13 cellular contexts compared by ENCODE assay signal in the genomic region with DNA sequence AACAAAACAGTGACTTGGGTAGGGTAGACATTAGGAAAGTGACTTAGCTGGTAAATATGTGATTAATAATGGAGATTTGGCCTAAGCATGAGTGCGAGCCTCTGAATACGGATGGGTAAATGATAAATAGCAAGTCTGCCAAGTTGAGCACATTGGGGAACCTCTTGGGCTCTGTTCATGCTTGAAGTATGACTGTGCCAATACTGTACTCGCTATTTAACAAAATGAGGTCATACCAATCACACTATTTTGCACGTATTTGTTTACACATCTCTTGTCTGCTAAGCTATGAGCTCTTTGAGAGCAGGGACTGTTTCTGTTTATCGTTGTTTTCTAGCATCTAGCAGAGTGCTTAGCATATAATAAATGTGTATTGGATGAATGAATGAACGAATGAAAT. TPM values are rescaled to one million over a fixed set of nuclear protein-coding genes. Genes with fewer than 3 reads are reported as not detected.
DNase-seq lines count a peak whose midpoint lies in the region; ATAC-seq and TF ChIP-seq lines count a peak whose summit lies in the region.
"Not testable (repeated sequence)": the region's sequence is repeated elsewhere in the genome, so short reads cannot be mapped to it uniquely, and the experiment has no call there.
"Had no signal": no experiment of that assay in that cellular context is flagged by ENCODE, and none has a peak within 500 bp of the region (broad histone marks: within the 10 kb centered on the region; RNA-seq: fewer than 3 reads in every experiment).

No MANE protein-coding gene starts in this region.

- not testable (repeated sequence) for H3K23ac ChIP-seq in IMR-90 (ENCODE audit: low read depth, low read length)

- not testable (repeated sequence) for H3K27me3 ChIP-seq in IMR-90 (ENCODE audit: control insufficient read depth, insufficient read depth, low read length); RWPE2 (ENCODE audit: insufficient read depth, poor library complexity, severe bottlenecking); foreskin keratinocyte; left lung; lower lobe of right lung (ENCODE audit: low read depth)

- ATAC-seq in IMR-90 (ENCODE audit: low read depth) = peak; percentile 68
- ATAC-seq in RWPE2 (ENCODE audit: low read depth) = peak; percentile 75
- ATAC-seq in esophagus mucosa = peak; percentile 77
- ATAC-seq in foreskin keratinocyte = peak; percentile 72
- peak; percentile 30 for ATAC-seq in left lung
- ATAC-seq in lower lobe of right lung = peak; percentile 29 to 86

- TF ChIP-seq POLR2A in IMR-90 (IDR thresholded peaks at IDR 0.05; ENCODE audit: low read depth, low read length) = not testable (repeated sequence)

- TF ChIP-seq RAD21 in IMR-90 (IDR thresholded peaks at IDR 0.05; ENCODE audit: low read length) = not testable (repeated sequence)

- H2BK5ac ChIP-seq in IMR-90 (ENCODE audit: low read depth, low read length, poor library complexity, severe bottlenecking) = not testable (repeated sequence)

- WGBS in IMR-90 (ENCODE audit: extremely low coverage in 2 of 2, insufficient read length in 1 of 2), 2 experiments = no CpG with 5 or more reads among the region's 6 CpGs

- in situ Hi-C loops in IMR-90 (cut with MboI; ENCODE audit: low sequenced_read_pairs) = not testable (repeated sequence)

- not testable (repeated sequence) for H3K4me1 ChIP-seq in IMR-90 (ENCODE audit: control insufficient read depth, insufficient read depth, low read length); RWPE2 (ENCODE audit: insufficient read depth, poor library complexity, severe bottlenecking); foreskin keratinocyte; left lung; lower lobe of right lung

- H2BK15ac ChIP-seq in IMR-90 (ENCODE audit: low read depth, low read length) = not testable (repeated sequence)

- H3K56ac ChIP-seq in IMR-90 (ENCODE audit: extremely low read depth, insufficient read depth, low read length) = not testable (repeated sequence)

- not testable (repeated sequence) for H3K9me3 ChIP-seq in IMR-90 (ENCODE audit: control insufficient read depth, insufficient read depth, low read length); RWPE2 (ENCODE audit: severe bottlenecking); left lung; lower lobe of right lung

- not testable (repeated sequence) for BruUV-seq in IMR-90 (replicated peaks; lab: Mats Ljungman, UMichigan)

- H3K79me1 ChIP-seq in IMR-90 (ENCODE audit: low read depth in 1 of 2, low read length in 2 of 2) = not testable (repeated sequence)

- not testable (repeated sequence) for H4K20me1 ChIP-seq in IMR-90 (ENCODE audit: insufficient read depth, low read length)

- intact Hi-C loops in IMR-90 (cut with micrococcal nuclease); left lung (cut with DNase I); lower lobe of right lung (cut with DNase I): not testable (repeated sequence)

- dilution Hi-C loops in IMR-90 (cut with HindIII; ENCODE audit: low sequenced_read_pairs, unreplicated experiment) = not testable (repeated sequence)

- not testable (repeated sequence) for H3K14ac ChIP-seq in IMR-90 (replicated peaks; ENCODE audit: low read depth, low read length)

- not testable (repeated sequence) for H2AK9ac ChIP-seq in IMR-90 (replicated peaks; ENCODE audit: low read depth, low read length, poor library complexity)

- H3K36me3 ChIP-seq in IMR-90 (ENCODE audit: control insufficient read depth, insufficient read depth, low read length); RWPE2 (ENCODE audit: low read depth); left lung; lower lobe of right lung: not testable (repeated sequence)

- not testable (repeated sequence) for H3K9me1 ChIP-seq in IMR-90 (ENCODE audit: insufficient read depth, low read length)

- TF ChIP-seq CTCF in IMR-90 (conservative IDR thresholded peaks at IDR 0.05; ENCODE audit: low read depth, low read length); RWPE2 (IDR thresholded peaks at IDR 0.05; ENCODE audit: poor library complexity, severe bottlenecking); foreskin keratinocyte (conservative IDR thresholded peaks at IDR 0.05); left lung (IDR thresholded peaks at IDR 0.05); lower lobe of right lung (IDR thresholded peaks at IDR 0.05): not testable (repeated sequence)

- H2BK120ac ChIP-seq in IMR-90 (ENCODE audit: low read depth, low read length) = not testable (repeated sequence)

- not testable (repeated sequence) for H2AK5ac ChIP-seq in IMR-90 (ENCODE audit: low read depth, low read length)

- H4K91ac ChIP-seq in IMR-90 (ENCODE audit: insufficient read depth, low read depth, low read length) = not testable (repeated sequence)

- H2AFZ ChIP-seq in IMR-90 (replicated peaks; ENCODE audit: low read length, poor library complexity) = not testable (repeated sequence)

- not testable (repeated sequence) for H3K18ac ChIP-seq in IMR-90 (ENCODE audit: low read depth, low read length)

- H4K8ac ChIP-seq in IMR-90 (ENCODE audit: low read depth in 2 of 2, low read length in 2 of 2) = not testable (repeated sequence)

- POLR2A ChIA-PET in IMR-90 (lab: Charles Lee; ENCODE audit: unreplicated experiment) = not testable (repeated sequence)

- H3K27ac ChIP-seq in IMR-90 (ENCODE audit: insufficient read depth, low read length); RWPE2 (ENCODE audit: poor library complexity, severe bottlenecking); foreskin keratinocyte; left lung; lower lobe of right lung: not testable (repeated sequence)

- not testable (repeated sequence) for H3K4ac ChIP-seq in IMR-90 (ENCODE audit: low read depth, low read length)

- CTCF ChIA-PET in IMR-90 (lab: Yijun Ruan, JAX) = not testable (repeated sequence)

- not testable (repeated sequence) for H4K5ac ChIP-seq in IMR-90 (ENCODE audit: low read depth, low read length)

- not testable (repeated sequence) for DNase-seq in IMR-90; RWPE2 (ENCODE audit: low spot score); foreskin keratinocyte; left lung; lower lobe of right lung

- H2BK20ac ChIP-seq in IMR-90 (ENCODE audit: low read depth, low read length) = not testable (repeated sequence)

- not testable (repeated sequence) for H3K9ac ChIP-seq in IMR-90 (ENCODE audit: low read depth, low read length)

- not testable (repeated sequence) for H3K4me3 ChIP-seq in IMR-90 (ENCODE audit: insufficient read depth, low read depth, low read length); RWPE2 (ENCODE audit: severe bottlenecking); left lung; lower lobe of right lung

- H3K4me2 ChIP-seq in IMR-90 (ENCODE audit: low read depth, low read length) = not testable (repeated sequence)

RNA-seq across cellular contexts. Expression of a gene that starts 24.2 kb away (rescaled TPM):
- total RNA-seq in IMR-90 (2012; rRNA removed) (0.72 and 0.83 TPM in 2 replicates), esophagus mucosa (2.8 TPM), foreskin keratinocyte (2.9 and 6.2 TPM in 2 replicates), left lung (under 1 TPM; 0.18 to 0.70 TPM), lower lobe of right lung (not detected)
- polyA plus RNA-seq in IMR-90 (2012; rRNA removed) (1.4 and 1.8 TPM in 2 replicates), foreskin keratinocyte (1.9 and 5.4 TPM in 2 replicates)
- polyA plus RNA-seq in IMR-90 (2012; cell fraction: cytosol; rRNA removed) = 0.15 and 0.79 TPM in 2 replicates
- polyA plus RNA-seq in IMR-90 (2012; cell fraction: nucleus; rRNA removed; ENCODE audit: low replicate concordance) = 0.16 and 1.0 TPM in 2 replicates
- total RNA-seq: B cell; Caco-2; CD4-positive, alpha-beta T cell; CD4-positive, CD25-positive, alpha-beta regulatory T cell; CD8-positive, alpha-beta T cell had no signal
- polyA plus RNA-seq: CD4-positive, alpha-beta memory T cell; CD8-positive, alpha-beta memory T cell had no signal
